ENCODE assay signal across 8 cellular contexts in the genomic region with DNA sequence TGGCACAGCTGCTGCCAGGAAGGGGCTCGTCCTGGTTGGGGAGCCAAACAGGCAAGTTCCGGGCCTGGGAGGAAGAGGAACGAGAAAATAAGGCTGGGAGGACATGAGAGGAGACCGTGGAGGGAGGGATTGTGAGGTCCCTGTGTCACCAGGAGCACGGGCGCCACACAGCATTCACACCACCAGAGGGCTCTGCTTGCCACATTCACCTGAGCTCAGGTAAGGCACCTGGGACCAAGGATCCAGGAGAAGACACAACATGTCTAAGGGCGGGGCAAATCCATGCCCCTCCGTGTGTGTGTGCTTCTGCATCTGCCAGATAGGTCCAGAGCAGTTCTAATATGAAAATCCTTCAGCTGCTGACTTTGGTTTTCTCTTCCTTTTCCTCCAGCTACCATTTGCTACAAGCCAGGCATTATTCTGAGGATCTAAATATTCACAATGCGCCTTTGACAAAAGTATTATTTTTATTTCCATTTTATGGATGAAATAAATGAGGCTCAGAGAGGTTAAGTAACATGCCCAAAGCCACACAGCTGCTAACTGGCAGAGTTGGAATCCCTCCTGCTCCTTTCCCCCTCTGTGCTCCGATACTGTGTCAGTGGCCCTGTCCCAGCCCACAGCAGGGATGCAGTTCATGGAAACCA.
DNase-seq lines count a peak whose midpoint lies in the region; ATAC-seq and TF ChIP-seq lines count a peak whose summit lies in the region.

No MANE protein-coding gene starts in this region.

- ATAC-seq in HG03025 (IDR thresholded peaks at IDR 0.05; ENCODE audit: low FRiP score, unreplicated experiment): no peak
- ATAC-seq in GM19395 (IDR thresholded peaks at IDR 0.05; ENCODE audit: unreplicated experiment): no peak
- ATAC-seq in HG03432 (IDR thresholded peaks at IDR 0.05; ENCODE audit: unreplicated experiment): no peak

- H4K20me1 ChIP-seq in BLaER1: no peaks in the 10 kb centered on the region

- H3K27ac ChIP-seq in BLaER1: no peak overlapping the region
- H3K27ac ChIP-seq in neutrophil: no peak overlapping the region

- H3K27me3 ChIP-seq in BLaER1 (no peaks in the 10 kb centered on the region), neutrophil (no peaks in the 10 kb centered on the region)

- H3K9me3 ChIP-seq in BLaER1 (no peaks in the 10 kb centered on the region), neutrophil (no peaks in the 10 kb centered on the region)

- TF ChIP-seq CTCF in LNCaP clone FGC (IDR thresholded peaks at IDR 0.05; ENCODE audit: control insufficient read depth, extremely low read depth, insufficient read depth) (peak; percentile 93), WI38 (IDR thresholded peaks at IDR 0.05; ENCODE audit: low read depth, low read length) (0 out of 2 replicates have a peak, but pooled peaks have one; percentile 13), neutrophil (IDR thresholded peaks at IDR 0.05) (peak; percentile 58)

- peaks cover 94% of the 10 kb centered on the region for H3K4me1 ChIP-seq in BLaER1
- H3K4me1 ChIP-seq in neutrophil (ENCODE audit: control insufficient read depth in 1 of 2, insufficient read depth in 1 of 2, low read depth in 1 of 2, low read length in 1 of 2): no peaks in the 10 kb centered on the region

- no peak overlapping the region for H3K9ac ChIP-seq in BLaER1

- no peak overlapping the region for H3K4me3 ChIP-seq in BLaER1
- H3K4me3 ChIP-seq in LNCaP clone FGC (ENCODE audit: low read depth, low read length): no peak overlapping the region
- H3K4me3 ChIP-seq in WI38 (ENCODE audit: low read depth, low read length): no peak overlapping the region
- no peak overlapping the region for H3K4me3 ChIP-seq in neutrophil (ENCODE audit: low read depth in 1 of 2, low read length in 1 of 2)

- DNase-seq in LNCaP clone FGC (ENCODE audit: low read depth): no peak
- peak; percentile 54 for DNase-seq in cerebellar cortex (ENCODE audit: low spot score)

- peak overlapping the region; percentile 64 for H3K4me2 ChIP-seq in BLaER1

- H3K36me3 ChIP-seq in BLaER1 (0 out of 2 replicates have a peak, but pooled peaks cover 3% of the 10 kb centered on the region), neutrophil (peaks cover 9% of the 10 kb centered on the region)

Comparison
In these comparisons a context has a peak if more than half of its experiments do, and no peak if none do; other contexts are left out.
1. CTCF ChIP-seq: peak in every context shown above with its lines; median percentile 93 in LNCaP clone FGC; 58 in neutrophil; 13 in WI38.